28 cellular contexts compared by ENCODE assay signal in genomic region chr6:147234685-147235084, GRCh38.
"Had no signal": no experiment of that assay in that cellular context is flagged by ENCODE, and none has a peak within 500 bp of the region (broad histone marks: within the 10 kb centered on the region; RNA-seq: fewer than 3 reads in every experiment).

No MANE protein-coding gene starts in this region.

- H3K27me3 Mint-ChIP-seq: progenitor cell of endocrine pancreas; stimulated activated naive B cell treated with anti-CD40 and anti-IgM and Interleukin-4, amounts not matched to agents 10 μg/mL and 1 μg/mL and 100 μg/mL, for 72 hours; stimulated activated naive CD8-positive, alpha-beta T cell treated with anti-CD3 and anti-CD28 coated beads, Interleukin-15, Interleukin-2, amounts not matched to agents 100 ng/mL and 50 ng/mL, for 24 hours had no signal

- H3K4me2 ChIP-seq: neural progenitor cell had no signal

- FAIRE-seq: urothelium cell line had no signal

- H3K27me3 ChIP-seq: neural progenitor cell, ovary, stomach, thyroid gland, tibial nerve, upper lobe of left lung, vagina had no signal

- H3K27ac Mint-ChIP-seq: natural killer cell; nephron; neural progenitor cell; stimulated activated effector memory CD8-positive, alpha-beta T cell treated with anti-CD3 and anti-CD28 coated beads, Interleukin-12 subunit alpha, Interleukin-12 subunit beta, amount 100 ng/mL, for 72 hours; stimulated activated naive B cell treated with anti-CD40 and anti-IgM and Interleukin-4, amounts not matched to agents 10 μg/mL and 1 μg/mL and 100 μg/mL, for 72 hours; stimulated activated naive CD8-positive, alpha-beta T cell treated with anti-CD3 and anti-CD28 coated beads, Interleukin-15, Interleukin-2, amounts not matched to agents 100 ng/mL and 50 ng/mL, for 24 hours had no signal

- H3K9me3 ChIP-seq: ovary, psoas muscle, stomach, thoracic aorta, thyroid gland, tibial nerve, upper lobe of left lung, vagina had no signal

- H3K27ac ChIP-seq: neural progenitor cell, ovary, parathyroid adenoma, psoas muscle, skin epidermis, stomach, thoracic aorta, thyroid gland, tibial nerve, upper lobe of left lung, vagina had no signal

- DNase-seq: natural killer cell; occipital lobe; ovary; posterior cingulate gyrus; psoas muscle; right cardiac atrium; stimulated activated CD4-positive, alpha-beta T cell treated with anti-CD3 and anti-CD28 coated beads, Interleukin-15, amount 100 ng/mL, for 24 hours; stimulated activated CD4-positive, alpha-beta T cell treated with anti-CD3 and anti-CD28 coated beads, Interleukin-2, amount 100 ng/mL, for 24 hours; stimulated activated CD4-positive, alpha-beta T cell treated with anti-CD3 and anti-CD28 coated beads, Interleukin-2, amount 100 ng/mL, for 48 hours; stimulated activated CD4-positive, alpha-beta T cell treated with anti-CD3 and anti-CD28 coated beads, Interleukin-4, amount 100 ng/mL, for 24 hours; stimulated activated naive B cell treated with anti-CD40 and anti-IgM and Interleukin-4, amounts not matched to agents 10 μg/mL and 1 μg/mL and 100 μg/mL, for 72 hours; stimulated activated naive CD4-positive, alpha-beta T cell treated with Interleukin-2 at 50 U/mL for 16 hours; stomach; thyroid gland; trophoblast cell; upper lobe of left lung had no signal

- H2AFZ ChIP-seq: neural progenitor cell, parathyroid adenoma had no signal

- H3K36me3 ChIP-seq: ovary, thoracic aorta had no signal

- H3K9ac ChIP-seq: neural progenitor cell, parathyroid adenoma had no signal

- H3K4me1 ChIP-seq: psoas muscle, thyroid gland, tibial nerve had no signal

- H3K4me1 Mint-ChIP-seq: natural killer cell, nephron, neural progenitor cell had no signal

- ATAC-seq: natural killer cell; psoas muscle; right cardiac atrium; sciatic nerve; stimulated activated effector memory CD8-positive, alpha-beta T cell treated with anti-CD3 and anti-CD28 coated beads, Interleukin-12 subunit alpha, Interleukin-12 subunit beta, amount 100 ng/mL, for 72 hours; stimulated activated naive B cell treated with anti-CD40 and anti-IgM and Interleukin-4, amounts not matched to agents 10 μg/mL and 1 μg/mL and 100 μg/mL, for 72 hours had no signal

- H3K36me3 Mint-ChIP-seq: natural killer cell had no signal

- H3K9me3 Mint-ChIP-seq: natural killer cell; neural progenitor cell; stimulated activated effector memory CD8-positive, alpha-beta T cell treated with anti-CD3 and anti-CD28 coated beads, Interleukin-12 subunit alpha, Interleukin-12 subunit beta, amount 100 ng/mL, for 72 hours; stimulated activated naive B cell treated with anti-CD40 and anti-IgM and Interleukin-4, amounts not matched to agents 10 μg/mL and 1 μg/mL and 100 μg/mL, for 72 hours; stimulated activated naive CD8-positive, alpha-beta T cell treated with anti-CD3 and anti-CD28 coated beads, Interleukin-15, Interleukin-2, amounts not matched to agents 100 ng/mL and 50 ng/mL, for 24 hours had no signal

- H3K4me3 Mint-ChIP-seq: natural killer cell; nephron; neural progenitor cell; stimulated activated effector memory CD8-positive, alpha-beta T cell treated with anti-CD3 and anti-CD28 coated beads, Interleukin-12 subunit alpha, Interleukin-12 subunit beta, amount 100 ng/mL, for 72 hours; stimulated activated naive B cell treated with anti-CD40 and anti-IgM and Interleukin-4, amounts not matched to agents 10 μg/mL and 1 μg/mL and 100 μg/mL, for 72 hours; stimulated activated naive CD8-positive, alpha-beta T cell treated with anti-CD3 and anti-CD28 coated beads, Interleukin-15, Interleukin-2, amounts not matched to agents 100 ng/mL and 50 ng/mL, for 24 hours had no signal

- H3K4me3 ChIP-seq: neural progenitor cell, ovary, psoas muscle, skin epidermis, stomach, thoracic aorta, thyroid gland, tibial nerve, upper lobe of left lung, vagina had no signal
